Comparison of ENCODE assay signal across 13 cellular contexts in genomic region chrX:42096262-42096939, GRCh38.
DNase-seq lines count a peak whose midpoint lies in the region; ATAC-seq, FAIRE-seq and TF ChIP-seq lines count a peak whose summit lies in the region.
"Had no signal": no experiment of that assay in that cellular context is flagged by ENCODE, and none has a peak within 500 bp of the region (broad histone marks: within the 10 kb centered on the region; RNA-seq: fewer than 3 reads in every experiment).

No MANE protein-coding gene starts in this region.

- POLR2A ChIA-PET in WTC11 (lab: Charles Lee) = no interaction called here

- H3K9me3 ChIP-seq in lung (ENCODE audit: control insufficient read depth in 2 of 2, insufficient read depth in 1 of 2, low read length in 1 of 2) = peaks cover 0 to under 1% of the 10 kb centered on the region in 2 donors
- H3K9me3 ChIP-seq: sigmoid colon had no signal

- H3K27me3 ChIP-seq in lung (ENCODE audit: control insufficient read depth, insufficient read depth) = no peaks in the 10 kb centered on the region
- H3K27me3 ChIP-seq: sigmoid colon had no signal

- no peak overlapping the region for H3K4me3 Mint-ChIP-seq in natural killer cell treated with Interleukin-12 subunit alpha and Interleukin-12 subunit beta and Interleukin-15 and Interleukin-18, amount 100 ng/mL, for 72 hours
- no peak overlapping the region for H3K4me3 Mint-ChIP-seq in WTC11
- H3K4me3 Mint-ChIP-seq: activated naive CD4-positive, alpha-beta T cell treated with anti-CD3 and anti-CD28 coated beads for 36 hours had no signal

- H3K4me3 ChIP-seq in lung = no peak overlapping the region
- H3K4me3 ChIP-seq: sigmoid colon had no signal

- peak; percentile 85 for FAIRE-seq in HTR-8/SVneo (lab: Jason Lieb, UNC)
- peak; percentile 70 for FAIRE-seq in colon (lab: Jason Lieb, UNC)

- TF ChIP-seq CTCF in lung (IDR thresholded peaks at IDR 0.05; ENCODE audit: control extremely low read depth, extremely low read depth) = no peak
- no peak for TF ChIP-seq CTCF in WTC11 (IDR thresholded peaks at IDR 0.05)

- peak; percentile 38 for ATAC-seq in lung (ENCODE audit: insufficient read depth, low FRiP score)
- no peak for ATAC-seq in GM19035 (IDR thresholded peaks at IDR 0.05; ENCODE audit: unreplicated experiment)
- ATAC-seq in GM21447 (IDR thresholded peaks at IDR 0.05; ENCODE audit: unreplicated experiment) = no peak
- no peak for ATAC-seq in natural killer cell treated with Interleukin-12 subunit alpha and Interleukin-12 subunit beta and Interleukin-15 and Interleukin-18, amount 100 ng/mL, for 72 hours
- no peak for ATAC-seq in WTC11
- ATAC-seq: activated CD4-positive, CD25-positive, alpha-beta regulatory T cell treated with anti-CD3 and anti-CD28 coated beads, Interleukin-2, amount 50 U/mL, for 24 hours; Panc1 had no signal

- WGBS in lung, 2 donors = 54 to 65% methylated on average over 9 of the region's 9 CpGs

- no peak overlapping the region for H3K27ac ChIP-seq in lung (ENCODE audit: low read depth in 1 of 2, low read length in 1 of 2)
- H3K27ac ChIP-seq: sigmoid colon had no signal

- no peaks in the 10 kb centered on the region for H3K9me3 Mint-ChIP-seq in natural killer cell treated with Interleukin-12 subunit alpha and Interleukin-12 subunit beta and Interleukin-15 and Interleukin-18, amount 100 ng/mL, for 72 hours
- no peaks in the 10 kb centered on the region for H3K9me3 Mint-ChIP-seq in WTC11
- H3K9me3 Mint-ChIP-seq: activated naive CD4-positive, alpha-beta T cell treated with anti-CD3 and anti-CD28 coated beads for 36 hours had no signal

- no peaks in the 10 kb centered on the region for H3K36me3 ChIP-seq in lung (ENCODE audit: control insufficient read depth in 2 of 2, insufficient read depth in 2 of 2, low read length in 2 of 2)
- H3K36me3 ChIP-seq: sigmoid colon had no signal

- DNase-seq in CMK (ENCODE audit: low read depth) (peak; percentile 24), HTR-8/SVneo (ENCODE audit: insufficient read length, low spot score) (peak; percentile 54), lung (ENCODE audit: low spot score) (peak; percentile 54), WTC11 (ENCODE audit: low spot score) (no peak)
- no peak for DNase-seq in natural killer cell treated with Interleukin-12 subunit alpha and Interleukin-12 subunit beta and Interleukin-15 and Interleukin-18, amount 100 ng/mL, for 72 hours (ENCODE audit: low spot score)
- DNase-seq: activated naive CD4-positive, alpha-beta T cell treated with anti-CD3 and anti-CD28 coated beads for 36 hours; NCI-H1694; sigmoid colon had no signal

- CTCF ChIA-PET in WTC11 (lab: Charles Lee) = no interaction called here

- peaks cover 5 to 7% of the 10 kb centered on the region in 2 donors for H3K4me1 Mint-ChIP-seq in natural killer cell treated with Interleukin-12 subunit alpha and Interleukin-12 subunit beta and Interleukin-15 and Interleukin-18, amount 100 ng/mL, for 72 hours (ENCODE audit: low read depth in 2 of 2)
- H3K4me1 Mint-ChIP-seq in WTC11 = peaks cover 47% of the 10 kb centered on the region

- no peak overlapping the region for H3K27ac Mint-ChIP-seq in natural killer cell treated with Interleukin-12 subunit alpha and Interleukin-12 subunit beta and Interleukin-15 and Interleukin-18, amount 100 ng/mL, for 72 hours
- no peak overlapping the region for H3K27ac Mint-ChIP-seq in WTC11
- H3K27ac Mint-ChIP-seq: activated naive CD4-positive, alpha-beta T cell treated with anti-CD3 and anti-CD28 coated beads for 36 hours had no signal

- no peaks in the 10 kb centered on the region for H3K4me1 ChIP-seq in lung (ENCODE audit: control insufficient read depth in 2 of 2, insufficient read depth in 2 of 2, low read length in 2 of 2)
- H3K4me1 ChIP-seq: sigmoid colon had no signal

- H3K36me3 Mint-ChIP-seq in natural killer cell treated with Interleukin-12 subunit alpha and Interleukin-12 subunit beta and Interleukin-15 and Interleukin-18, amount 100 ng/mL, for 72 hours = no peaks in the 10 kb centered on the region
- H3K36me3 Mint-ChIP-seq in WTC11 = no peaks in the 10 kb centered on the region

- H3K27me3 Mint-ChIP-seq in natural killer cell treated with Interleukin-12 subunit alpha and Interleukin-12 subunit beta and Interleukin-15 and Interleukin-18, amount 100 ng/mL, for 72 hours = peaks cover 0 to 14% of the 10 kb centered on the region in 2 donors
- no peaks in the 10 kb centered on the region for H3K27me3 Mint-ChIP-seq in WTC11 (ENCODE audit: low read depth)

TF ChIP-seq in WTC11, 78 proteins besides CTCF, POLR2A, EP300 and RAD21:
- TF ChIP-seq TCF7 (CRISPR knock-in tag; IDR thresholded peaks at IDR 0.05; ENCODE audit: low read depth) = no peak
- TF ChIP-seq E2F1 (CRISPR knock-in tag; IDR thresholded peaks at IDR 0.05) = no peak
- no peak for TF ChIP-seq ATF1 (CRISPR knock-in tag; IDR thresholded peaks at IDR 0.05)
- no peak for TF ChIP-seq RORB (CRISPR knock-in tag; IDR thresholded peaks at IDR 0.05)
- TF ChIP-seq KAT7 (CRISPR knock-in tag; IDR thresholded peaks at IDR 0.05; ENCODE audit: borderline replicate concordance) = no peak
- TF ChIP-seq NR1H2 (CRISPR knock-in tag; IDR thresholded peaks at IDR 0.05) = no peak
- no peak for TF ChIP-seq HMGA2 (CRISPR knock-in tag; IDR thresholded peaks at IDR 0.05)

Comparison
In these comparisons a context has a peak if more than half of its experiments do, and no peak if none do; other contexts are left out.
1. DNase-seq: peak in CMK (single experiment), HTR-8/SVneo (single experiment) and lung (single experiment); none in natural killer cell treated with Interleukin-12 subunit alpha and Interleukin-12 subunit beta and Interleukin-15 and Interleukin-18, amount 100 ng/mL, for 72 hours (single experiment) and WTC11 (single experiment).